In genomic region chr19:19345232-19345631, GRCh38 we compare ENCODE assay signal across 24 cellular contexts.
"Had no signal": no experiment of that assay in that cellular context is flagged by ENCODE, and none has a peak within 500 bp of the region (broad histone marks: within the 10 kb centered on the region; RNA-seq: fewer than 3 reads in every experiment).

No MANE protein-coding gene starts in this region.

- H3K27ac ChIP-seq: KMS-11, SJCRH30 had no signal

- H3K4me3 ChIP-seq: SJCRH30 had no signal

- H3K9me3 ChIP-seq: SJCRH30 had no signal

- H3K4me2 ChIP-seq: KMS-11 had no signal

- DNase-seq: IMR-90, Kasumi-1, MM.1S, NCI-H1092 treated with DMSO at 0.1 percent for 48 hours, NCI-H1436, NCI-H187, NCI-H2029, NCI-H2081 treated with DMSO at 0.1 percent for 48 hours, NCI-H2171, NCI-H226, NCI-H446, NCI-H510A, NCI-H524 treated with DMSO at 0.1 percent for 48 hours, NCI-H69, NCI-H774, PC-3, SHP77 treated with DMSO at 0.1 percent for 48 hours, SJCRH30, T-helper 1 cell had no signal

- H3K9ac ChIP-seq: KMS-11 had no signal

- H3K4me1 ChIP-seq: SJCRH30 had no signal

- ATAC-seq: HepG2, Panc1, PC-3, Right ventricle myocardium inferior, SK-N-SH treated with all-trans-retinoic acid at 6 μM for 48 hours had no signal

- H3K27me3 ChIP-seq: SJCRH30 had no signal
